1 cellular context compared by ENCODE assay signal in genomic region chr4:781493-782216, GRCh38.
TF ChIP-seq lines count a peak whose summit lies in the region.

No MANE protein-coding gene starts in this region.

TF ChIP-seq in K562, 482 proteins besides CTCF, POLR2A, EP300 and RAD21 (continued from another document and continues in another):
- no peak for TF ChIP-seq CHD7 (IDR thresholded peaks at IDR 0.05; ENCODE audit: low read depth, low read length)
- TF ChIP-seq NCOA1 (IDR thresholded peaks at IDR 0.05; ENCODE audit: low read depth): no peak
- TF ChIP-seq SUPT5H (IDR thresholded peaks at IDR 0.05): peak; percentile 92
- no peak for TF ChIP-seq ZNF512 (tag; IDR thresholded peaks at IDR 0.05)
- TF ChIP-seq CBX8 (IDR thresholded peaks at IDR 0.05; ENCODE audit: borderline replicate concordance, extremely low read depth, low read depth, low read length, poor library complexity, severe bottlenecking): no peak
- no peak for TF ChIP-seq MCM2 (IDR thresholded peaks at IDR 0.05; ENCODE audit: low read depth)
- no peak for TF ChIP-seq HNRNPUL1 (IDR thresholded peaks at IDR 0.05; ENCODE audit: low read length)
- TF ChIP-seq ZBTB12 (CRISPR knock-in tag; IDR thresholded peaks at IDR 0.05): peak; percentile 70; the same call in 1 of the 2 replicates
- TF ChIP-seq ARID3B (CRISPR knock-in tag; IDR thresholded peaks at IDR 0.05; ENCODE audit: borderline replicate concordance): no peak
- peak; percentile 91 to 97 for TF ChIP-seq E2F6 (IDR thresholded peaks at IDR 0.05; ENCODE audit: borderline replicate concordance in 1 of 2, extremely low read depth in 1 of 2, insufficient read depth in 1 of 2, insufficient read length in 1 of 2, low read depth in 1 of 2, low read length in 1 of 2, poor library complexity in 1 of 2, severe bottlenecking in 1 of 2)
- no peak for TF ChIP-seq ZNF584 (CRISPR knock-in tag; IDR thresholded peaks at IDR 0.05; ENCODE audit: low read depth)
- no peak for TF ChIP-seq ZBTB33 (CRISPR knock-in tag; IDR thresholded peaks at IDR 0.05)
- no peak for TF ChIP-seq FIP1L1 (IDR thresholded peaks at IDR 0.05; ENCODE audit: low read depth, low read length, poor library complexity, severe bottlenecking)
- no peak for TF ChIP-seq HMBOX1 (IDR thresholded peaks at IDR 0.05)
- TF ChIP-seq ZBTB8A (IDR thresholded peaks at IDR 0.05; ENCODE audit: partially characterized antibody): no peak
- no peak for TF ChIP-seq TBL1XR1 (IDR thresholded peaks at IDR 0.05; ENCODE audit: low read length in 2 of 2)
- peak; percentile 85; the same call in 1 of the 2 replicates for TF ChIP-seq SIN3B (IDR thresholded peaks at IDR 0.05; ENCODE audit: low read depth)
- peak; percentile 97 for TF ChIP-seq EP400 (IDR thresholded peaks at IDR 0.05)
- no peak for TF ChIP-seq KLF16 (IDR thresholded peaks at IDR 0.05)
- no peak for TF ChIP-seq ZNF316 (IDR thresholded peaks at IDR 0.05)
- TF ChIP-seq ZNF785 (CRISPR knock-in tag; IDR thresholded peaks at IDR 0.05): no peak
- TF ChIP-seq ZNF445 (CRISPR knock-in tag; IDR thresholded peaks at IDR 0.05; ENCODE audit: low read depth): no peak
- 0 out of 2 replicates have a peak, but pooled peaks have one; percentile 63 for TF ChIP-seq FOXP4 (CRISPR knock-in tag; IDR thresholded peaks at IDR 0.05; ENCODE audit: borderline replicate concordance)
- TF ChIP-seq FOXA1 (IDR thresholded peaks at IDR 0.05; ENCODE audit: borderline replicate concordance): no peak
- TF ChIP-seq TAF7 (tag; IDR thresholded peaks at IDR 0.05): peak; percentile 71; the same call in 1 of the 2 replicates
- TF ChIP-seq AFF4 (CRISPR knock-in tag; IDR thresholded peaks at IDR 0.05): peak; percentile 24; the same call in 1 of the 2 replicates
- TF ChIP-seq ZNF551 (CRISPR knock-in tag; IDR thresholded peaks at IDR 0.05): no peak
